In the genomic region with DNA sequence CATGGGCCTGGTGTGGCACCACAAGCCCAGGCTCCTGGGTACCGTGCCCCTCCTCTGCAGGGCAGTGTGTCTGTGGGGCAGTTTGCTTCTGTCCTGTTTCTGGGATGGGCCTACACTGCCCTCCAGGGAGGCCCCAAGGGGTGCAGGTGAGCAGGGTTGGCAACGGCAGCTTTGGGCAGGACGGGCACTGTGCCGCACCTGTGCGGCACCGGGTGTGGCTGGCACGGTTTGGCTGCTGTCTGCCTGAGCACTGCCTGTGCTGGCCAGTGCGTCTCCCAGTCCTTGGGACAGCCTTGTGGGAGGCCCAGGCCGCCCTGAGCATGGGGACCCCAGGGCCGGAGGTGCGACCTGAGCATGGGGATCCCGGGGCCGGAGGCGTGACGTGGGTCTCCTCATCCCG, we compare ENCODE assay signal across 13 cellular contexts.
"Had no signal": no experiment of that assay in that cellular context is flagged by ENCODE, and none has a peak within 500 bp of the region (broad histone marks: within the 10 kb centered on the region; RNA-seq: fewer than 3 reads in every experiment).

No MANE protein-coding gene starts in this region.

- H3K27ac ChIP-seq: thyroid gland had no signal

- H3K4me3 Mint-ChIP-seq: activated CD4-positive, alpha-beta memory T cell treated with anti-CD3 and anti-CD28 coated beads for 36 hours; activated naive CD8-positive, alpha-beta T cell treated with anti-CD3 and anti-CD28 coated beads for 36 hours; activated T-cell treated with anti-CD3 and anti-CD28 coated beads, Interleukin-2, amount 50 U/mL, for 72 hours had no signal

- ATAC-seq: activated T-cell treated with anti-CD3 and anti-CD28 coated beads, Interleukin-2, amount 50 U/mL, for 72 hours; naive thymus-derived CD8-positive, alpha-beta T cell had no signal

- H3K4me1 Mint-ChIP-seq: activated naive CD8-positive, alpha-beta T cell treated with anti-CD3 and anti-CD28 coated beads for 36 hours had no signal

- H3K27me3 Mint-ChIP-seq: activated CD4-positive, alpha-beta memory T cell treated with anti-CD3 and anti-CD28 coated beads for 36 hours; activated naive CD8-positive, alpha-beta T cell treated with anti-CD3 and anti-CD28 coated beads for 36 hours; naive thymus-derived CD8-positive, alpha-beta T cell had no signal

- H3K9me3 ChIP-seq: thyroid gland, uterus had no signal

- H3K36me3 ChIP-seq: thyroid gland, uterus had no signal

- H3K27ac Mint-ChIP-seq: activated CD4-positive, alpha-beta memory T cell treated with anti-CD3 and anti-CD28 coated beads for 36 hours; activated naive CD8-positive, alpha-beta T cell treated with anti-CD3 and anti-CD28 coated beads for 36 hours; activated T-cell treated with anti-CD3 and anti-CD28 coated beads, Interleukin-2, amount 50 U/mL, for 72 hours had no signal

- H3K9me3 Mint-ChIP-seq: activated CD4-positive, alpha-beta memory T cell treated with anti-CD3 and anti-CD28 coated beads for 36 hours; activated naive CD8-positive, alpha-beta T cell treated with anti-CD3 and anti-CD28 coated beads for 36 hours; activated T-cell treated with anti-CD3 and anti-CD28 coated beads, Interleukin-2, amount 50 U/mL, for 72 hours; naive thymus-derived CD8-positive, alpha-beta T cell had no signal

- H3K27me3 ChIP-seq: hepatocyte, thyroid gland, uterus had no signal

- DNase-seq: activated CD4-positive, alpha-beta memory T cell treated with anti-CD3 and anti-CD28 coated beads for 36 hours; activated CD4-positive, alpha-beta T cell treated with anti-CD3 and anti-CD28 coated beads for 1 hour; activated gamma-delta T cell treated with Interleukin-2 at 50 U/mL for 16 hours; activated naive CD8-positive, alpha-beta T cell treated with anti-CD3 and anti-CD28 coated beads for 36 hours; activated T-cell treated with anti-CD3 and anti-CD28 coated beads, Interleukin-2, amount 50 U/mL, for 72 hours; aorta; kidney glomerular epithelial cell; naive thymus-derived CD8-positive, alpha-beta T cell; nucleus accumbens; stimulated activated CD4-positive, alpha-beta T cell treated with anti-CD3 and anti-CD28 coated beads, Interleukin-4, amount 100 ng/mL, for 1 hour; thyroid gland; uterus had no signal

- H3K4me3 ChIP-seq: hepatocyte, thyroid gland, uterus had no signal

- H3K36me3 Mint-ChIP-seq: activated CD4-positive, alpha-beta memory T cell treated with anti-CD3 and anti-CD28 coated beads for 36 hours; activated naive CD8-positive, alpha-beta T cell treated with anti-CD3 and anti-CD28 coated beads for 36 hours; naive thymus-derived CD8-positive, alpha-beta T cell had no signal
